Comparison of ENCODE assay signal across 8 cellular contexts in the genomic region with DNA sequence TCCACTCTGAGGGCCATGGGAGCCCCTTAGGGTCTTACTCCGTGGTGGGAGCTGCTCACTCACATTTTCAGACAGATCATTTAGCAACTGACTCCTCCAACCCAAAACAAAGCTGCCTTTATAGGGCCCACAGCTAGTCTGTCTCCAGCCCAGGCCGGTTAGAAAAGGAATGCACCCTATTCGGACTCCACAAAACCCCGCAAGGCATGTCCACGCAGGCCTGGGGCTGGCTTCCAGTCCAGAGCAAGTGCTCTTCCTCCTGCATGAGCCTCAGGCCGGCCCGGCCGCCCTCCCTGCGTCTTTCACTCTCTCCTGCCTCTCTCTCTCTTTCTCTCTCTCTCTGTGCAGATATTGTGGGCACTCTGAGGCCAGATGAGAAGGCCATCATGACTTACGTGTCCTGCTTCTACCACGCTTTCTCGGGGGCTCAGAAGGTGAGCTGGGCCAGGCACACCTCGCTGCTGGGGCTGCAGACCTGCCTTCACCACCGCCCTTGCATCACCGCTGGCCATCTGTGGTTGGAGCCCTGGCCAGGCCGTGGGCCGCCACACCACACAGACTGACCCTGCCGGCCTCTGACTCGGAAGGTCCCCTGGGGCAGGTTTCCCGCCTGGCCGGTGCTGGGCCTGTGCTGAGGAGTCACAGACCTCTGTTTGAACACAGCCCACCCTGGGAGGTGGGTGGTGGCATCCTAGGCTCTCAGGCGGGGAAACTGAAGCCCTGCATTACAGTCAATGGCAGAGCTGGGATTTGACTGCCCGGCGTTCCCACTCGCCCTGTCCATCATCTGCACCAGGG. TPM values are rescaled to one million over a fixed set of nuclear protein-coding genes. Genes with fewer than 3 reads are reported as not detected.
A peak's percentile ranks its signal among the peaks of the same experiment; 100 is the strongest.
DNase-seq lines count a peak whose midpoint lies in the region; ATAC-seq and TF ChIP-seq lines count a peak whose summit lies in the region.
"Had no signal": no experiment of that assay in that cellular context is flagged by ENCODE, and none has a peak within 500 bp of the region (broad histone marks: within the 10 kb centered on the region; RNA-seq: fewer than 3 reads in every experiment).

No MANE protein-coding gene starts in this region.

- no peak for TF ChIP-seq POLR2A in thyroid gland (IDR thresholded peaks at IDR 0.05)

- H3K9me3 ChIP-seq in duodenal mucosa (ENCODE audit: control insufficient read depth in 1 of 2, low read length in 2 of 2): no peaks in the 10 kb centered on the region
- no peaks in the 10 kb centered on the region for H3K9me3 ChIP-seq in thyroid gland
- H3K9me3 ChIP-seq in mucosa of descending colon: no peaks in the 10 kb centered on the region

- peak overlapping the region; percentile 69 for H3K27ac Mint-ChIP-seq in mesothelial cell of epicardium

- CTCF ChIA-PET in RWPE1 (lab: Yijun Ruan, JAX): no interaction called here

- H3K4me1 ChIP-seq in duodenal mucosa (ENCODE audit: control insufficient read depth in 1 of 2, insufficient read depth in 2 of 2, low read length in 2 of 2) (peaks cover 0 to 9% of the 10 kb centered on the region in 2 donors), thyroid gland (peaks cover 11 to 59% of the 10 kb centered on the region in 2 donors), mucosa of descending colon (ENCODE audit: low read depth) (peaks cover 2% of the 10 kb centered on the region)
- H3K4me1 ChIP-seq: foreskin keratinocyte had no signal

- ATAC-seq in GM21786 (IDR thresholded peaks at IDR 0.05; ENCODE audit: unreplicated experiment): no peak
- no peak for ATAC-seq in mucosa of descending colon

- TF ChIP-seq CTCF in RWPE1 (conservative IDR thresholded peaks at IDR 0.05; ENCODE audit: low read depth) (no peak), mesothelial cell of epicardium (IDR thresholded peaks at IDR 0.05; ENCODE audit: unreplicated experiment) (no peak), thyroid gland (IDR thresholded peaks at IDR 0.05) (no peak), mucosa of descending colon (IDR thresholded peaks at IDR 0.05) (no peak)

- H3K36me3 Mint-ChIP-seq in mesothelial cell of epicardium: peaks cover 19% of the 10 kb centered on the region

- H3K27me3 ChIP-seq in duodenal mucosa (ENCODE audit: control insufficient read depth in 1 of 2, insufficient read depth in 2 of 2, low read length in 2 of 2): no peaks in the 10 kb centered on the region
- no peaks in the 10 kb centered on the region for H3K27me3 ChIP-seq in thyroid gland
- H3K27me3 ChIP-seq: foreskin keratinocyte had no signal

- POLR2A ChIA-PET in RWPE1 (lab: Yijun Ruan, JAX; ENCODE audit: low non-redundant PET): no interaction called here

- no peak overlapping the region for H3K4me3 ChIP-seq in duodenal mucosa (ENCODE audit: low read depth in 1 of 2, low read length in 2 of 2)
- H3K4me3 ChIP-seq in thyroid gland (replicated peaks in 1 of 3): no peak overlapping the region
- H3K4me3 ChIP-seq in mucosa of descending colon: no peak overlapping the region

- H3K4me3 Mint-ChIP-seq in mesothelial cell of epicardium: no peak overlapping the region

- no peak overlapping the region for H3K9ac ChIP-seq in duodenal mucosa (ENCODE audit: low read depth in 1 of 2, low read length in 2 of 2)

- no peaks in the 10 kb centered on the region for H3K27me3 Mint-ChIP-seq in mesothelial cell of epicardium (ENCODE audit: low read depth)

- WGBS in thyroid gland, 2 donors: 74 to 78% methylated on average over 19 to 25 of the region's 25 CpGs

- no peaks in the 10 kb centered on the region for H3K9me3 Mint-ChIP-seq in mesothelial cell of epicardium

- DNase-seq in RWPE1 (ENCODE audit: low spot score) (no peak), mesothelial cell of epicardium (ENCODE audit: low spot score in 2 of 2, unreplicated experiment in 2 of 2) (no peak), thyroid gland (no peak), kidney tubule cell (ENCODE audit: low spot score) (no peak), mucosa of descending colon (no peak)

- H3K36me3 ChIP-seq in duodenal mucosa (ENCODE audit: control insufficient read depth in 1 of 2, insufficient read depth in 2 of 2, low read length in 2 of 2): peaks cover 72 to 96% of the 10 kb centered on the region in 2 donors
- peaks cover 62 to 63% of the 10 kb centered on the region in 2 donors for H3K36me3 ChIP-seq in thyroid gland
- peaks cover 17% of the 10 kb centered on the region for H3K36me3 ChIP-seq in mucosa of descending colon (ENCODE audit: low read depth)

- intact Hi-C loops in thyroid gland (cut with DNase I): no loop called here
- intact Hi-C loops in mucosa of descending colon (cut with DNase I, micrococcal nuclease): no loop called here

- H3K27ac ChIP-seq in RWPE1 (peak overlapping the region; percentile 87), duodenal mucosa (ENCODE audit: low read depth, low read length) (peak overlapping the region; percentile 13), thyroid gland (peak overlapping the region; percentile 20 to 70 (median 48))
- H3K27ac ChIP-seq: foreskin keratinocyte had no signal

- H3K4me1 Mint-ChIP-seq in mesothelial cell of epicardium: no peaks in the 10 kb centered on the region

RNA-seq across cellular contexts. Expression of gene CAPN12, which starts 33.1 kb away (rescaled TPM):
- total RNA-seq in mesothelial cell of epicardium: 6.1 to 6.8 TPM (median 6.7 TPM) in 3 replicates
- total RNA-seq in thyroid gland: 1 to 10 TPM in 2 of 4 donors, not detected in 2; 1.6 to 2.0 TPM
- total RNA-seq in mucosa of descending colon: 10 to 100 TPM in 2 of 3 donors, 1 to 10 TPM in 1; 3.1 to 15.9 (median 14.9) TPM

Comparison
In these comparisons a context has a peak if more than half of its experiments do, and no peak if none do; other contexts are left out.
1. H3K27ac ChIP-seq: peak in every context shown above with its lines; median percentile 87 in RWPE1; 48 in thyroid gland; 13 in duodenal mucosa.